13 cellular contexts compared by ENCODE assay signal in genomic region chr22:25666308-25666707, GRCh38.
A peak's percentile ranks its signal among the peaks of the same experiment; 100 is the strongest.
DNase-seq lines count a peak whose midpoint lies in the region; ATAC-seq, FAIRE-seq and TF ChIP-seq lines count a peak whose summit lies in the region.
"Had no signal": no experiment of that assay in that cellular context is flagged by ENCODE, and none has a peak within 500 bp of the region (broad histone marks: within the 10 kb centered on the region; RNA-seq: fewer than 3 reads in every experiment).

No MANE protein-coding gene starts in this region.

- H3K9me3 ChIP-seq in kidney (ENCODE audit: control insufficient read depth in 1 of 2, low read length in 2 of 2) (no peaks in the 10 kb centered on the region), subcutaneous abdominal adipose tissue (ENCODE audit: control insufficient read depth in 5 of 5, low read length in 5 of 5) (no peaks in the 10 kb centered on the region)

- no peak overlapping the region for H3K9ac ChIP-seq in kidney (ENCODE audit: low read length in 2 of 2)
- H3K9ac ChIP-seq in subcutaneous abdominal adipose tissue (ENCODE audit: low read length in 5 of 5): peak overlapping the region in 3 of 5 donors; percentile 27 to 50 (median 48)

- no peaks in the 10 kb centered on the region for H3K27me3 Mint-ChIP-seq in activated T-helper 1 cell treated with anti-CD3 and anti-CD28 coated beads, Interleukin-12 subunit alpha, Interleukin-12 subunit beta, Interleukin-2, Interleukin-4 antibody, amounts not matched to agents 30 ng/mL and 10 ng/mL and 1 ng/mL, durations not matched to agents 14 hours and 24 hours and 36 hours (ENCODE audit: insufficient read depth)
- H3K27me3 Mint-ChIP-seq: stimulated activated naive B cell treated with anti-CD40 and anti-IgM and Interleukin-4, amounts not matched to agents 10 μg/mL and 1 μg/mL and 100 μg/mL, for 72 hours had no signal

- DNase-seq in HuH-7 (ENCODE audit: low spot score) (peak; percentile 52), kidney (peak; percentile 95), head of caudate nucleus (no peak), NCI-H510A (lab: John Stamatoyannopoulos, UW) (no peak), NCI-H1417 (lab: John Stamatoyannopoulos, UW) (no peak)
- DNase-seq in activated T-helper 1 cell treated with anti-CD3 and anti-CD28 coated beads, Interleukin-12 subunit alpha, Interleukin-12 subunit beta, Interleukin-2, Interleukin-4 antibody, amounts not matched to agents 30 ng/mL and 10 ng/mL and 1 ng/mL, durations not matched to agents 14 hours and 24 hours and 36 hours (ENCODE audit: low spot score): no peak
- DNase-seq: activated CD4-positive, alpha-beta T cell treated with anti-CD3 and anti-CD28 coated beads for 4 hours; activated naive CD4-positive, alpha-beta T cell; RPMI8226; stimulated activated CD4-positive, alpha-beta T cell treated with anti-CD3 and anti-CD28 coated beads, Interleukin-15, amount 100 ng/mL, for 24 hours; stimulated activated naive B cell treated with anti-CD40 and anti-IgM and Interleukin-4, amounts not matched to agents 10 μg/mL and 1 μg/mL and 100 μg/mL, for 72 hours had no signal

- no peak for ATAC-seq in GM18519 (IDR thresholded peaks at IDR 0.05; ENCODE audit: low FRiP score, unreplicated experiment)
- ATAC-seq: stimulated activated naive B cell treated with anti-CD40 and anti-IgM and Interleukin-4, amounts not matched to agents 10 μg/mL and 1 μg/mL and 100 μg/mL, for 72 hours had no signal

- H3K36me3 ChIP-seq in kidney (ENCODE audit: control insufficient read depth in 1 of 2, insufficient read depth in 2 of 2, low read length in 2 of 2) (no peaks in the 10 kb centered on the region), subcutaneous abdominal adipose tissue (ENCODE audit: control insufficient read depth in 5 of 5, insufficient read depth in 5 of 5, low read length in 5 of 5) (peaks cover 0 to under 1% (median 0%) of the 10 kb centered on the region in 5 donors)

- no peaks in the 10 kb centered on the region for H3K27me3 ChIP-seq in subcutaneous abdominal adipose tissue (ENCODE audit: control insufficient read depth in 5 of 5, insufficient read depth in 4 of 5, low read length in 5 of 5)

- FAIRE-seq in kidney (lab: Jason Lieb, UNC): no peak

- H3K9me3 Mint-ChIP-seq in activated T-helper 1 cell treated with anti-CD3 and anti-CD28 coated beads, Interleukin-12 subunit alpha, Interleukin-12 subunit beta, Interleukin-2, Interleukin-4 antibody, amounts not matched to agents 30 ng/mL and 10 ng/mL and 1 ng/mL, durations not matched to agents 14 hours and 24 hours and 36 hours: no peaks in the 10 kb centered on the region
- H3K9me3 Mint-ChIP-seq: stimulated activated naive B cell treated with anti-CD40 and anti-IgM and Interleukin-4, amounts not matched to agents 10 μg/mL and 1 μg/mL and 100 μg/mL, for 72 hours had no signal

- H3K4me1 Mint-ChIP-seq in activated T-helper 1 cell treated with anti-CD3 and anti-CD28 coated beads, Interleukin-12 subunit alpha, Interleukin-12 subunit beta, Interleukin-2, Interleukin-4 antibody, amounts not matched to agents 30 ng/mL and 10 ng/mL and 1 ng/mL, durations not matched to agents 14 hours and 24 hours and 36 hours (ENCODE audit: low read depth): peaks cover 24% of the 10 kb centered on the region

- peaks cover 20% of the 10 kb centered on the region for H3K36me3 Mint-ChIP-seq in activated T-helper 1 cell treated with anti-CD3 and anti-CD28 coated beads, Interleukin-12 subunit alpha, Interleukin-12 subunit beta, Interleukin-2, Interleukin-4 antibody, amounts not matched to agents 30 ng/mL and 10 ng/mL and 1 ng/mL, durations not matched to agents 14 hours and 24 hours and 36 hours (ENCODE audit: low read depth)

- no peak for TF ChIP-seq CTCF in kidney (IDR thresholded peaks at IDR 0.05; ENCODE audit: borderline replicate concordance, extremely low read depth, insufficient read depth)

- no peak overlapping the region for H3K4me3 Mint-ChIP-seq in activated T-helper 1 cell treated with anti-CD3 and anti-CD28 coated beads, Interleukin-12 subunit alpha, Interleukin-12 subunit beta, Interleukin-2, Interleukin-4 antibody, amounts not matched to agents 30 ng/mL and 10 ng/mL and 1 ng/mL, durations not matched to agents 14 hours and 24 hours and 36 hours
- H3K4me3 Mint-ChIP-seq: stimulated activated naive B cell treated with anti-CD40 and anti-IgM and Interleukin-4, amounts not matched to agents 10 μg/mL and 1 μg/mL and 100 μg/mL, for 72 hours had no signal

- H3K27ac Mint-ChIP-seq in activated T-helper 1 cell treated with anti-CD3 and anti-CD28 coated beads, Interleukin-12 subunit alpha, Interleukin-12 subunit beta, Interleukin-2, Interleukin-4 antibody, amounts not matched to agents 30 ng/mL and 10 ng/mL and 1 ng/mL, durations not matched to agents 14 hours and 24 hours and 36 hours: peak overlapping the region; percentile 55
- H3K27ac Mint-ChIP-seq: stimulated activated naive B cell treated with anti-CD40 and anti-IgM and Interleukin-4, amounts not matched to agents 10 μg/mL and 1 μg/mL and 100 μg/mL, for 72 hours had no signal

- intact Hi-C loops in activated T-helper 1 cell treated with anti-CD3 and anti-CD28 coated beads, Interleukin-12 subunit alpha, Interleukin-12 subunit beta, Interleukin-2, Interleukin-4 antibody, amounts not matched to agents 30 ng/mL and 10 ng/mL and 1 ng/mL, durations not matched to agents 14 hours and 24 hours and 36 hours (cut with micrococcal nuclease): no loop called here
- intact Hi-C loops in kidney (cut with DNase I) (no loop called here), head of caudate nucleus (cut with DNase I) (no loop called here)

- H3K4me1 ChIP-seq in kidney (ENCODE audit: control insufficient read depth in 1 of 2, insufficient read depth in 1 of 2, low read depth in 1 of 2, low read length in 2 of 2) (no peaks in the 10 kb centered on the region), subcutaneous abdominal adipose tissue (ENCODE audit: control insufficient read depth in 5 of 5, insufficient read depth in 5 of 5, low read length in 5 of 5) (peaks cover 10 to 83% (median 54%) of the 10 kb centered on the region in 5 donors)

- H3K4me3 ChIP-seq in kidney (ENCODE audit: low read length in 2 of 2) (no peak overlapping the region), subcutaneous abdominal adipose tissue (ENCODE audit: low read depth in 1 of 5, low read length in 5 of 5) (peak overlapping the region in 4 of 5 donors; percentile 26 to 55 (median 42))

- no peak overlapping the region for H3K27ac ChIP-seq in kidney (ENCODE audit: low read depth in 2 of 2, low read length in 2 of 2)
- H3K27ac ChIP-seq in subcutaneous abdominal adipose tissue (ENCODE audit: low read depth, low read length): peak overlapping the region; percentile 83

Comparison
In these comparisons a context has a peak if more than half of its experiments do, and no peak if none do; other contexts are left out.
1. DNase-seq: peak in HuH-7 (single experiment) and kidney (single experiment); none in activated T-helper 1 cell treated with anti-CD3 and anti-CD28 coated beads, Interleukin-12 subunit alpha, Interleukin-12 subunit beta, Interleukin-2, Interleukin-4 antibody, amounts not matched to agents 30 ng/mL and 10 ng/mL and 1 ng/mL, durations not matched to agents 14 hours and 24 hours and 36 hours (single experiment), head of caudate nucleus (0 of 42), NCI-H510A (single experiment) and NCI-H1417 (0 of 3).
2. H3K4me3 ChIP-seq: peak in subcutaneous abdominal adipose tissue (4 of 5); none in kidney (0 of 2).
3. H3K9ac ChIP-seq: peak in subcutaneous abdominal adipose tissue (3 of 5); none in kidney (0 of 2).